In genomic region chr9:94948567-94949235, GRCh38 we compare ENCODE assay signal across 14 cellular contexts.
DNase-seq lines count a peak whose midpoint lies in the region; ATAC-seq and TF ChIP-seq lines count a peak whose summit lies in the region.
"Had no signal": no experiment of that assay in that cellular context is flagged by ENCODE, and none has a peak within 500 bp of the region (broad histone marks: within the 10 kb centered on the region; RNA-seq: fewer than 3 reads in every experiment).

No MANE protein-coding gene starts in this region.

- H3K36me3 ChIP-seq in testis (ENCODE audit: low read depth, missing control alignments), result no peaks in the 10 kb centered on the region

- intact Hi-C loops in testis (cut with DNase I; ENCODE audit: low total_unique reads), result no loop called here

- H3K27me3 ChIP-seq in testis, result no peaks in the 10 kb centered on the region

- TF ChIP-seq CTCF in testis (IDR thresholded peaks at IDR 0.05), result no peak

- TF ChIP-seq POLR2A in testis (IDR thresholded peaks at IDR 0.05), result no peak

- 59 to 64% methylated on average over 5 of the region's 5 CpGs for WGBS in testis, 2 donors

- peak; percentile 26 for DNase-seq in NCI-H226
- peak; percentile 59 for DNase-seq in middle frontal gyrus (ENCODE audit: extremely low spot score, low spot score)
- no peak for DNase-seq in testis
- DNase-seq in NCI-H526 treated with DMSO at 0.1 percent for 48 hours (lab: John Stamatoyannopoulos, UW), result no peak
- DNase-seq in A172 (ENCODE audit: low spot score), result no peak
- DNase-seq: activated CD8-positive, alpha-beta memory T cell treated with anti-CD3 and anti-CD28 coated beads, Interleukin-2, amount 50 U/mL, for 4 hours; activated naive CD4-positive, alpha-beta T cell treated with anti-CD3 and anti-CD28 coated beads, Interleukin-2, amount 50 U/mL, for 16 hours; DND-41; HCEC 1CT; NCI-H1694; NCI-H748 treated with DMSO at 0.1 percent for 48 hours; stimulated activated CD4-positive, alpha-beta T cell treated with anti-CD3 and anti-CD28 coated beads, Interleukin-12 subunit alpha, Interleukin-12 subunit beta, amount 100 ng/mL, for 4 hours had no signal

- H3K4me3 ChIP-seq in testis, result no peak overlapping the region

- peak overlapping the region; percentile 86 for H3K27ac ChIP-seq in cingulate gyrus (ENCODE audit: low read depth, low read length)
- H3K27ac ChIP-seq in testis, result peak overlapping the region; percentile 39 to 41

- peaks cover 46% of the 10 kb centered on the region for H3K4me1 ChIP-seq in testis

- no peaks in the 10 kb centered on the region for H3K9me3 ChIP-seq in testis

- ATAC-seq in GM19023 (IDR thresholded peaks at IDR 0.05; ENCODE audit: unreplicated experiment), result no peak

Comparison
In these comparisons a context has a peak if more than half of its experiments do, and no peak if none do; other contexts are left out.
1. DNase-seq: peak in NCI-H226 (single experiment) and middle frontal gyrus (single experiment); none in testis (single experiment), NCI-H526 treated with DMSO at 0.1 percent for 48 hours (single experiment) and A172 (single experiment).